In the genomic region with DNA sequence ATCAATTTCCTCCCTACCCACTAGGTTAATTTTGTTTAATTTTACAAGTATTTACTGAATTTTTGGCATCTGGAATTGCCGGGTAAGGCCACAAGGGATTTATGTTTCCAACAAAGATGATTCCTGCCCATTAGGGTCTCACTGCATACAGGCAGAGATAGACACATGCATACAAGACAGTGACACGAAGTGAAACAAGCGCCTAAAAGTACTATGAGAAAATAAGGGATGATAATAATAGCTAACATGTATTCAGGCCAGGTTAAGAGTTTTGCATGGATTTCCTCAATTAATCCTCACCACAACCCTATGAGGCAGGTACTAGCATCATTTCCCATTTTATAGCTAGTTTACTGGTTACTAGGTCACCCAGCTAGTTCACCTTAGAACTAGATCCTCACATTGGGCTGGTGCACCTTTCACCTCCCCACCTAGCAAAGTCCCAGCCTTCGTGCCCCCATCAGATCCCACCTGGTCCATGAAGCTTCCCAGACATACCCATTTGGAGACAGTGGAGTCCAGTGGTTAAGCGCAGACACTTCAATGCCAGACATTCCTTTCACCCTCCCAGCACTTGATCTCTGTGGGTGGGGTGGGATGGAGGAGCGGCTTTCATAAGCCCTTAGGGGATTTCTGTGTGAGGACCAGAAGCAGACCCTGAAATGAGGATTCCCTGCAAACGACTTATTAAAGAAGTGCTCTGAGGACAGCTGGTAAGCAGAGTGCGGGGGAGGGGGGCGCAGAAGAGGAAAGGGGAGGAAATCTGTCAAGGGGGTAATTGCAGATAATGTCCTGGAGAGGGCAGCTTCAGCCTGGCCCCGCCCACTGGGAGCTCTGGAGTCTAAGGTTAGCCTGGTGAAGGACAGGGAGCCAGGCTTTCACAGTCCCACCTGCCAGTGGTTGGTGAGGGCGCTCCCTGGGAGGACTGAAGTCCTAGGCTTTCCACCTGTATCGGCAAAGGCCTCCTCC, we compare ENCODE assay signal across 8 cellular contexts. TPM values are rescaled to one million over a fixed set of nuclear protein-coding genes. Genes with fewer than 3 reads are reported as not detected.
A peak's percentile ranks its signal among the peaks of the same experiment; 100 is the strongest.
DNase-seq lines count a peak whose midpoint lies in the region; ATAC-seq and TF ChIP-seq lines count a peak whose summit lies in the region.

No MANE protein-coding gene starts in this region.

- peaks cover 37% of the 10 kb centered on the region for H3K27me3 Mint-ChIP-seq in HFFc6 (ENCODE audit: insufficient read depth)
- no peaks in the 10 kb centered on the region for H3K27me3 Mint-ChIP-seq in chondrocyte (ENCODE audit: low read depth)
- no peaks in the 10 kb centered on the region for H3K27me3 Mint-ChIP-seq in natural killer cell treated with Interleukin-12 subunit alpha and Interleukin-12 subunit beta and Interleukin-15 and Interleukin-18, amount 100 ng/mL, for 72 hours

- H3K27ac Mint-ChIP-seq in HFFc6 (no peak overlapping the region), chondrocyte (ENCODE audit: unreplicated experiment) (peak overlapping the region; percentile 20)
- H3K27ac Mint-ChIP-seq in natural killer cell treated with Interleukin-12 subunit alpha and Interleukin-12 subunit beta and Interleukin-15 and Interleukin-18, amount 100 ng/mL, for 72 hours: peak overlapping the region; percentile 26 to 74

- ATAC-seq in SK-N-SH treated with all-trans-retinoic acid at 6 μM for 48 hours (peak; percentile 83), GM21360 (IDR thresholded peaks at IDR 0.05; ENCODE audit: unreplicated experiment) (no peak), GM21619 (IDR thresholded peaks at IDR 0.05; ENCODE audit: unreplicated experiment) (no peak)
- ATAC-seq in natural killer cell treated with Interleukin-12 subunit alpha and Interleukin-12 subunit beta and Interleukin-15 and Interleukin-18, amount 100 ng/mL, for 72 hours: peak in 1 of 2 donors; percentile 14

- DNase-seq in CMK (ENCODE audit: low read depth) (peak; percentile 62), HFFc6 (no peak), chondrocyte (ENCODE audit: low spot score) (no peak), pons (ENCODE audit: low spot score) (no peak)
- no peak for DNase-seq in natural killer cell treated with Interleukin-12 subunit alpha and Interleukin-12 subunit beta and Interleukin-15 and Interleukin-18, amount 100 ng/mL, for 72 hours (ENCODE audit: low spot score)

- H3K36me3 Mint-ChIP-seq in HFFc6 (ENCODE audit: low read depth) (no peaks in the 10 kb centered on the region), chondrocyte (ENCODE audit: low read depth) (peaks cover 29% of the 10 kb centered on the region)
- no peaks in the 10 kb centered on the region for H3K36me3 Mint-ChIP-seq in natural killer cell treated with Interleukin-12 subunit alpha and Interleukin-12 subunit beta and Interleukin-15 and Interleukin-18, amount 100 ng/mL, for 72 hours

- TF ChIP-seq CTCF in HFFc6 (IDR thresholded peaks at IDR 0.05): peak; percentile 41
- TF ChIP-seq CTCF in chondrocyte (IDR thresholded peaks at IDR 0.05): peak; percentile 73

- H3K4me3 Mint-ChIP-seq in HFFc6 (no peak overlapping the region), chondrocyte (ENCODE audit: unreplicated experiment) (no peak overlapping the region)
- H3K4me3 Mint-ChIP-seq in natural killer cell treated with Interleukin-12 subunit alpha and Interleukin-12 subunit beta and Interleukin-15 and Interleukin-18, amount 100 ng/mL, for 72 hours: no peak overlapping the region

- no peaks in the 10 kb centered on the region for H3K9me3 Mint-ChIP-seq in HFFc6
- no peaks in the 10 kb centered on the region for H3K9me3 Mint-ChIP-seq in chondrocyte (ENCODE audit: low read depth)
- no peaks in the 10 kb centered on the region for H3K9me3 Mint-ChIP-seq in natural killer cell treated with Interleukin-12 subunit alpha and Interleukin-12 subunit beta and Interleukin-15 and Interleukin-18, amount 100 ng/mL, for 72 hours

- H3K4me1 Mint-ChIP-seq in HFFc6 (ENCODE audit: low read depth) (peaks cover under 1% of the 10 kb centered on the region; the same call in 1 of the 2 replicates), chondrocyte (ENCODE audit: low read depth) (peaks cover 3% of the 10 kb centered on the region)
- peaks cover 12 to 32% of the 10 kb centered on the region in 2 donors for H3K4me1 Mint-ChIP-seq in natural killer cell treated with Interleukin-12 subunit alpha and Interleukin-12 subunit beta and Interleukin-15 and Interleukin-18, amount 100 ng/mL, for 72 hours (ENCODE audit: low read depth in 2 of 2)

TF ChIP-seq in SK-N-SH treated with all-trans-retinoic acid at 6 μM for 48 hours, 23 proteins besides CTCF, POLR2A, EP300 and RAD21 (continues in another document):
- TF ChIP-seq BACH2 (CRISPR knock-in tag; IDR thresholded peaks at IDR 0.05; ENCODE audit: borderline replicate concordance) (no peak), CSDC2 (CRISPR knock-in tag; IDR thresholded peaks at IDR 0.05) (no peak), ZC3H10 (CRISPR knock-in tag; IDR thresholded peaks at IDR 0.05) (no peak), TOX (CRISPR knock-in tag; IDR thresholded peaks at IDR 0.05; ENCODE audit: borderline replicate concordance) (no peak), OSR1 (CRISPR knock-in tag; IDR thresholded peaks at IDR 0.05) (no peak), ZFP3 (CRISPR knock-in tag; IDR thresholded peaks at IDR 0.05) (no peak), TCF4 (CRISPR knock-in tag; IDR thresholded peaks at IDR 0.05; ENCODE audit: borderline replicate concordance) (no peak), RARB (CRISPR knock-in tag; IDR thresholded peaks at IDR 0.05) (no peak), ZNF70 (CRISPR knock-in tag; IDR thresholded peaks at IDR 0.05) (no peak)
- TF ChIP-seq, protein P1, sequence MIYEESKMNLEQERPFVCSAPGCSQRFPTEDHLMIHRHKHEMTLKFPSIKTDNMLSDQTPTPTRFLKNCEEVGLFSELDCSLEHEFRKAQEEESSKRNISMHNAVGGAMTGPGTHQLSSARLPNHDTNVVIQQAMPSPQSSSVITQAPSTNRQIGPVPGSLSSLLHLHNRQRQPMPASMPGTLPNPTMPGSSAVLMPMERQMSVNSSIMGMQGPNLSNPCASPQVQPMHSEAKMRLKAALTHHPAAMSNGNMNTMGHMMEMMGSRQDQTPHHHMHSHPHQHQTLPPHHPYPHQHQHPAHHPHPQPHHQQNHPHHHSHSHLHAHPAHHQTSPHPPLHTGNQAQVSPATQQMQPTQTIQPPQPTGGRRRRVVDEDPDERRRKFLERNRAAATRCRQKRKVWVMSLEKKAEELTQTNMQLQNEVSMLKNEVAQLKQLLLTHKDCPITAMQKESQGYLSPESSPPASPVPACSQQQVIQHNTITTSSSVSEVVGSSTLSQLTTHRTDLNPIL (CRISPR knock-in tag; IDR thresholded peaks at IDR 0.05; ENCODE audit: low read depth): no peak
- TF ChIP-seq, protein P2, sequence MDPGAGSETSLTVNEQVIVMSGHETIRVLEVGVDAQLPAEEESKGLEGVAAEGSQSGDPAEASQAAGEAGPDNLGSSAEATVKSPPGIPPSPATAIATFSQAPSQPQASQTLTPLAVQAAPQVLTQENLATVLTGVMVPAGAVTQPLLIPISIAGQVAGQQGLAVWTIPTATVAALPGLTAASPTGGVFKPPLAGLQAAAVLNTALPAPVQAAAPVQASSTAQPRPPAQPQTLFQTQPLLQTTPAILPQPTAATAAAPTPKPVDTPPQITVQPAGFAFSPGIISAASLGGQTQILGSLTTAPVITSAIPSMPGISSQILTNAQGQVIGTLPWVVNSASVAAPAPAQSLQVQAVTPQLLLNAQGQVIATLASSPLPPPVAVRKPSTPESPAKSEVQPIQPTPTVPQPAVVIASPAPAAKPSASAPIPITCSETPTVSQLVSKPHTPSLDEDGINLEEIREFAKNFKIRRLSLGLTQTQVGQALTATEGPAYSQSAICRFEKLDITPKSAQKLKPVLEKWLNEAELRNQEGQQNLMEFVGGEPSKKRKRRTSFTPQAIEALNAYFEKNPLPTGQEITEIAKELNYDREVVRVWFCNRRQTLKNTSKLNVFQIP (CRISPR knock-in tag; IDR thresholded peaks at IDR 0.05; ENCODE audit: borderline replicate concordance, low read depth): no peak
- TF ChIP-seq, protein P3, sequence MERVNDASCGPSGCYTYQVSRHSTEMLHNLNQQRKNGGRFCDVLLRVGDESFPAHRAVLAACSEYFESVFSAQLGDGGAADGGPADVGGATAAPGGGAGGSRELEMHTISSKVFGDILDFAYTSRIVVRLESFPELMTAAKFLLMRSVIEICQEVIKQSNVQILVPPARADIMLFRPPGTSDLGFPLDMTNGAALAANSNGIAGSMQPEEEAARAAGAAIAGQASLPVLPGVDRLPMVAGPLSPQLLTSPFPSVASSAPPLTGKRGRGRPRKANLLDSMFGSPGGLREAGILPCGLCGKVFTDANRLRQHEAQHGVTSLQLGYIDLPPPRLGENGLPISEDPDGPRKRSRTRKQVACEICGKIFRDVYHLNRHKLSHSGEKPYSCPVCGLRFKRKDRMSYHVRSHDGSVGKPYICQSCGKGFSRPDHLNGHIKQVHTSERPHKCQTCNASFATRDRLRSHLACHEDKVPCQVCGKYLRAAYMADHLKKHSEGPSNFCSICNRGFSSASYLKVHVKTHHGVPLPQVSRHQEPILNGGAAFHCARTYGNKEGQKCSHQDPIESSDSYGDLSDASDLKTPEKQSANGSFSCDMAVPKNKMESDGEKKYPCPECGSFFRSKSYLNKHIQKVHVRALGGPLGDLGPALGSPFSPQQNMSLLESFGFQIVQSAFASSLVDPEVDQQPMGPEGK (CRISPR knock-in tag; IDR thresholded peaks at IDR 0.05; ENCODE audit: borderline replicate concordance): no peak
- TF ChIP-seq, protein P4, sequence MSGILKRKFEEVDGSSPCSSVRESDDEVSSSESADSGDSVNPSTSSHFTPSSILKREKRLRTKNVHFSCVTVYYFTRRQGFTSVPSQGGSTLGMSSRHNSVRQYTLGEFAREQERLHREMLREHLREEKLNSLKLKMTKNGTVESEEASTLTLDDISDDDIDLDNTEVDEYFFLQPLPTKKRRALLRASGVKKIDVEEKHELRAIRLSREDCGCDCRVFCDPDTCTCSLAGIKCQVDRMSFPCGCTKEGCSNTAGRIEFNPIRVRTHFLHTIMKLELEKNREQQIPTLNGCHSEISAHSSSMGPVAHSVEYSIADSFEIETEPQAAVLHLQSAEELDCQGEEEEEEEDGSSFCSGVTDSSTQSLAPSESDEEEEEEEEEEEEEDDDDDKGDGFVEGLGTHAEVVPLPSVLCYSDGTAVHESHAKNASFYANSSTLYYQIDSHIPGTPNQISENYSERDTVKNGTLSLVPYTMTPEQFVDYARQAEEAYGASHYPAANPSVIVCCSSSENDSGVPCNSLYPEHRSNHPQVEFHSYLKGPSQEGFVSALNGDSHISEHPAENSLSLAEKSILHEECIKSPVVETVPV (CRISPR knock-in tag; IDR thresholded peaks at IDR 0.05): no peak

RNA-seq across cellular contexts. Expression of a gene that starts 5.8 kb away (rescaled TPM):
- 10 to 100 TPM; 63.2 to 73.3 (median 69.3) TPM for total RNA-seq in HFFc6 (2021; fragmentation: NEBNext Ultra II Directional; extraction: Animal tissue kit (Norgen Biotek cat#: 25700))
- total RNA-seq in chondrocyte: 58.1 to 60.8 TPM (median 58.9 TPM) in 3 replicates
- 10 to 100 TPM; 87.1 to 92.6 TPM for total RNA-seq in natural killer cell treated with Interleukin-12 subunit alpha and Interleukin-12 subunit beta and Interleukin-15 and Interleukin-18, amount 100 ng/mL, for 72 hours

RNA-seq across cellular contexts. Expression of a gene that starts 28.1 kb away (rescaled TPM):
- 1 to 10 TPM in 4 of 6 experiments, under 1 TPM in 2; 0.17 to 2.3 (median 2.1) TPM for total RNA-seq in HFFc6 (2021; fragmentation: NEBNext Ultra II Directional; extraction: Animal tissue kit (Norgen Biotek cat#: 25700))
- 173 to 1,480 TPM (median 1,439 TPM) in 3 replicates for total RNA-seq in chondrocyte
- total RNA-seq in natural killer cell treated with Interleukin-12 subunit alpha and Interleukin-12 subunit beta and Interleukin-15 and Interleukin-18, amount 100 ng/mL, for 72 hours: not detected

Comparison
In these comparisons a context has a peak if more than half of its experiments do, and no peak if none do; other contexts are left out.
1. RNA of a gene that starts 28.1 kb away (total RNA-seq): 173 to 1,480 TPM in chondrocyte; 0.17 to 2.3 TPM in HFFc6 and not detected in natural killer cell treated with Interleukin-12 subunit alpha and Interleukin-12 subunit beta and Interleukin-15 and Interleukin-18, amount 100 ng/mL, for 72 hours; every median in the first group is over 10 times any median in the second.